In genomic region chr11:78418584-78419211, GRCh38 we compare ENCODE assay signal across 8 cellular contexts. TPM values are rescaled to one million over a fixed set of nuclear protein-coding genes. Genes with fewer than 3 reads are reported as not detected.
DNase-seq lines count a peak whose midpoint lies in the region; ATAC-seq and TF ChIP-seq lines count a peak whose summit lies in the region.

No MANE protein-coding gene starts in this region.

- H3K4me3 Mint-ChIP-seq in central memory CD8-positive, alpha-beta T cell = peak overlapping the region; percentile 69
- H3K4me3 Mint-ChIP-seq in naive B cell = peak overlapping the region; percentile 83 to 98 (median 90)

- H3K9me3 Mint-ChIP-seq in central memory CD8-positive, alpha-beta T cell = no peaks in the 10 kb centered on the region
- H3K9me3 Mint-ChIP-seq in naive B cell = no peaks in the 10 kb centered on the region

- no peak overlapping the region for H3K27ac Mint-ChIP-seq in central memory CD8-positive, alpha-beta T cell (ENCODE audit: low read depth)
- peak overlapping the region in 5 of 6 donors; percentile 71 to 87 (median 82) for H3K27ac Mint-ChIP-seq in naive B cell

- no peak overlapping the region for H3K27ac ChIP-seq in RWPE1

- peaks cover 27% of the 10 kb centered on the region for H3K4me1 Mint-ChIP-seq in central memory CD8-positive, alpha-beta T cell
- H3K4me1 Mint-ChIP-seq in naive B cell = peaks cover 44 to 65% (median 58%) of the 10 kb centered on the region in 3 donors

- peaks cover 14% of the 10 kb centered on the region for H3K36me3 Mint-ChIP-seq in central memory CD8-positive, alpha-beta T cell (ENCODE audit: insufficient read depth)
- H3K36me3 Mint-ChIP-seq in naive B cell = no peaks in the 10 kb centered on the region

- no peak for ATAC-seq in central memory CD8-positive, alpha-beta T cell (replicated peaks; ENCODE audit: extremely low read depth, poor library complexity, severe bottlenecking)
- ATAC-seq in naive B cell (ENCODE audit: low read depth in 2 of 2) = no peak

- TF ChIP-seq CTCF in RWPE1 (conservative IDR thresholded peaks at IDR 0.05; ENCODE audit: low read depth) = no peak

- POLR2A ChIA-PET in RWPE1 (lab: Yijun Ruan, JAX; ENCODE audit: low non-redundant PET) = interaction anchor here (0.5 kb wide), 1 partner anchor 230 kb away, joined by 3 read pairs; the partner anchor contains the start of gene KCTD21

- DNase-seq in CD1c-positive myeloid dendritic cell (ENCODE audit: extremely low spot score) (peak; percentile 48), MV-4-11 (lab: John Stamatoyannopoulos, UW) (peak; percentile 32), naive B cell (no peak), NCI-H128 (lab: John Stamatoyannopoulos, UW; ENCODE audit: unreplicated experiment) (no peak), RWPE1 (ENCODE audit: low spot score) (no peak)
- no peak for DNase-seq in central memory CD8-positive, alpha-beta T cell (ENCODE audit: low spot score in 2 of 2)
- no peak for DNase-seq in effector CD8-positive, alpha-beta T cell (lab: John Stamatoyannopoulos, UW)
- no peak for DNase-seq in activated CD4-positive, CD25-positive, alpha-beta regulatory T cell (lab: John Stamatoyannopoulos, UW)

- H3K27me3 Mint-ChIP-seq in central memory CD8-positive, alpha-beta T cell = peaks cover 13% of the 10 kb centered on the region
- H3K27me3 Mint-ChIP-seq in naive B cell = no peaks in the 10 kb centered on the region

- CTCF ChIA-PET in RWPE1 (lab: Yijun Ruan, JAX) = interaction anchor here (0.6 to 2.2 kb wide), 3 partner anchors 10 to 146 kb away, joined by 3 to 11 read pairs (median 4); no protein-coding TSS in a partner anchor

RNA-seq across cellular contexts. Expression of gene GAB2, which starts 1.1 kb away (rescaled TPM):
- polyA plus RNA-seq in naive B cell (ENCODE audit: low read depth in 6 of 6) = 1 to 10 TPM in 4 of 6 donors, under 1 TPM in 2; 0.71 to 4.2 (median 2.2) TPM

Comparison
In these comparisons a context has a peak if more than half of its experiments do, and no peak if none do; other contexts are left out.
1. DNase-seq: peak in CD1c-positive myeloid dendritic cell (single experiment) and MV-4-11 (single experiment); none in central memory CD8-positive, alpha-beta T cell (0 of 2), naive B cell (single experiment), effector CD8-positive, alpha-beta T cell (single experiment), NCI-H128 (single experiment), activated CD4-positive, CD25-positive, alpha-beta regulatory T cell (0 of 4) and RWPE1 (single experiment).